Comparison of ENCODE assay signal across 22 cellular contexts in genomic region chr10:61342817-61343572, GRCh38.
"Had no signal": no experiment of that assay in that cellular context is flagged by ENCODE, and none has a peak within 500 bp of the region (broad histone marks: within the 10 kb centered on the region; RNA-seq: fewer than 3 reads in every experiment).

No MANE protein-coding gene starts in this region.

- H3K4me3 Mint-ChIP-seq: activated B cell treated with CpG ODN at 0.5 μM for 24 hours; activated CD4-positive, alpha-beta memory T cell treated with anti-CD3 and anti-CD28 coated beads for 36 hours; activated CD8-positive, alpha-beta memory T cell treated with anti-CD3 and anti-CD28 coated beads, Interleukin-2, amount 10 ng/mL, durations not matched to agents 7 days and 5 days; activated naive CD8-positive, alpha-beta T cell treated with anti-CD3 and anti-CD28 coated beads for 36 hours; activated T-helper 17 cell treated with anti-CD3 and anti-CD28 coated beads, Interleukin-2, amount 50 U/mL, for 72 hours; immature natural killer cell; naive thymus-derived CD8-positive, alpha-beta T cell; stimulated activated naive CD8-positive, alpha-beta T cell treated with anti-CD3 and anti-CD28 coated beads, Interleukin-15, amount 100 ng/mL, for 72 hours; T-helper 17 cell had no signal

- H3K27ac Mint-ChIP-seq: activated B cell treated with CpG ODN at 0.5 μM for 24 hours; activated CD4-positive, alpha-beta memory T cell treated with anti-CD3 and anti-CD28 coated beads for 36 hours; activated CD8-positive, alpha-beta memory T cell treated with anti-CD3 and anti-CD28 coated beads, Interleukin-2, amount 10 ng/mL, durations not matched to agents 7 days and 5 days; activated naive CD8-positive, alpha-beta T cell treated with anti-CD3 and anti-CD28 coated beads for 36 hours; activated T-helper 17 cell treated with anti-CD3 and anti-CD28 coated beads, Interleukin-2, amount 50 U/mL, for 72 hours; stimulated activated naive CD8-positive, alpha-beta T cell treated with anti-CD3 and anti-CD28 coated beads, Interleukin-15, amount 100 ng/mL, for 72 hours; T-helper 17 cell had no signal

- H3K4me1 ChIP-seq: left ventricle myocardium inferior, tibial artery had no signal

- H3K4me1 Mint-ChIP-seq: activated B cell treated with CpG ODN at 0.5 μM for 24 hours had no signal

- H3K4me3 ChIP-seq: left ventricle myocardium inferior, ovary, tibial artery had no signal

- DNase-seq: activated B cell treated with CpG ODN at 0.5 μM for 24 hours; activated CD4-positive, alpha-beta memory T cell treated with anti-CD3 and anti-CD28 coated beads for 36 hours; activated CD4-positive, alpha-beta T cell treated with anti-CD3 and anti-CD28 coated beads for 48 hours; activated CD8-positive, alpha-beta memory T cell treated with anti-CD3 and anti-CD28 coated beads, Interleukin-2, amount 10 ng/mL, durations not matched to agents 7 days and 5 days; activated naive CD8-positive, alpha-beta T cell treated with anti-CD3 and anti-CD28 coated beads for 36 hours; amygdala; cerebellar nuclear complex; erythroblast; left ventricle myocardium inferior; ovary; right cardiac atrium; stimulated activated CD4-positive, alpha-beta T cell treated with anti-CD3 and anti-CD28 coated beads, Interleukin-1b, Interleukin-23, amount 100 ng/mL, for 48 hours; stimulated activated naive CD8-positive, alpha-beta T cell treated with anti-CD3 and anti-CD28 coated beads, Interleukin-15, amount 100 ng/mL, for 72 hours; SW 1271; T-helper 17 cell; tibial artery had no signal

- ATAC-seq: activated CD8-positive, alpha-beta memory T cell treated with anti-CD3 and anti-CD28 coated beads, Interleukin-2, amount 10 ng/mL, durations not matched to agents 7 days and 5 days; activated T-helper 17 cell treated with anti-CD3 and anti-CD28 coated beads, Interleukin-2, amount 50 U/mL, for 72 hours; right cardiac atrium; stimulated activated naive CD8-positive, alpha-beta T cell treated with anti-CD3 and anti-CD28 coated beads, Interleukin-15, amount 100 ng/mL, for 72 hours; T-helper 17 cell had no signal

- H3K9me3 ChIP-seq: left ventricle myocardium inferior, neutrophil, ovary, tibial artery had no signal

- H3K27ac ChIP-seq: left ventricle myocardium inferior, neutrophil, ovary, tibial artery had no signal

- H3K36me3 Mint-ChIP-seq: activated CD4-positive, alpha-beta memory T cell treated with anti-CD3 and anti-CD28 coated beads for 36 hours; activated CD8-positive, alpha-beta memory T cell treated with anti-CD3 and anti-CD28 coated beads, Interleukin-2, amount 10 ng/mL, durations not matched to agents 7 days and 5 days; activated naive CD8-positive, alpha-beta T cell treated with anti-CD3 and anti-CD28 coated beads for 36 hours; immature natural killer cell; naive thymus-derived CD8-positive, alpha-beta T cell had no signal

- H3K9me3 Mint-ChIP-seq: activated B cell treated with CpG ODN at 0.5 μM for 24 hours; activated CD4-positive, alpha-beta memory T cell treated with anti-CD3 and anti-CD28 coated beads for 36 hours; activated naive CD8-positive, alpha-beta T cell treated with anti-CD3 and anti-CD28 coated beads for 36 hours; immature natural killer cell; naive thymus-derived CD8-positive, alpha-beta T cell had no signal

- H3K27me3 ChIP-seq: neutrophil, ovary, tibial artery had no signal

- H3K27me3 Mint-ChIP-seq: activated CD4-positive, alpha-beta memory T cell treated with anti-CD3 and anti-CD28 coated beads for 36 hours; activated naive CD8-positive, alpha-beta T cell treated with anti-CD3 and anti-CD28 coated beads for 36 hours; stimulated activated naive CD8-positive, alpha-beta T cell treated with anti-CD3 and anti-CD28 coated beads, Interleukin-15, amount 100 ng/mL, for 72 hours; T-helper 17 cell had no signal

- H3K36me3 ChIP-seq: left ventricle myocardium inferior, neutrophil, ovary, tibial artery had no signal

- FAIRE-seq: bronchial epithelial cell, endometrium had no signal
